21 cellular contexts compared by ENCODE assay signal in genomic region chr2:130911996-130912395, GRCh38.
DNase-seq lines count a peak whose midpoint lies in the region; ATAC-seq, FAIRE-seq and TF ChIP-seq lines count a peak whose summit lies in the region.
"Had no signal": no experiment of that assay in that cellular context is flagged by ENCODE, and none has a peak within 500 bp of the region (broad histone marks: within the 10 kb centered on the region; RNA-seq: fewer than 3 reads in every experiment).

No MANE protein-coding gene starts in this region.

- H3K4me2 ChIP-seq in IMR-90 (ENCODE audit: low read depth, low read length) (no peak overlapping the region), mammary epithelial cell (ENCODE audit: insufficient read depth, low read depth, low read length) (peak overlapping the region; percentile 89), keratinocyte (ENCODE audit: control insufficient read depth, extremely low read depth, insufficient read depth, low read depth, low read length) (peak overlapping the region; percentile 87)

- H3K9me3 Mint-ChIP-seq in stimulated activated effector memory CD8-positive, alpha-beta T cell treated with anti-CD3 and anti-CD28 coated beads, Interleukin-12 subunit alpha, Interleukin-12 subunit beta, amount 100 ng/mL, for 72 hours, result no peaks in the 10 kb centered on the region

- no peak for TF ChIP-seq RAD21 in IMR-90 (IDR thresholded peaks at IDR 0.05; ENCODE audit: low read length)

- H3K4me3 ChIP-seq in IMR-90 (ENCODE audit: insufficient read depth, low read depth, low read length), result no peak overlapping the region
- peak overlapping the region; percentile 6 to 44 (median 39) for H3K4me3 ChIP-seq in mammary epithelial cell (replicated peaks in 1 of 3; ENCODE audit: insufficient read depth in 1 of 3, low read depth in 2 of 3, low read length in 3 of 3)
- H3K4me3 ChIP-seq in keratinocyte (ENCODE audit: control insufficient read depth in 2 of 3, extremely low read depth in 1 of 3, insufficient read depth in 2 of 3, low read depth in 1 of 3, low read length in 3 of 3), result peak overlapping the region; percentile 39 to 70 (median 61)
- H3K4me3 ChIP-seq: SJCRH30 had no signal

- dilution Hi-C loops in IMR-90 (cut with HindIII; ENCODE audit: low sequenced_read_pairs, unreplicated experiment) (no loop called here), mammary epithelial cell (cut with HindIII; ENCODE audit: low sequenced_read_pairs) (loop anchor here (5.0 kb wide), 3 partner anchors 45 to 110 kb away; no protein-coding TSS in a partner anchor), keratinocyte (cut with MboI; ENCODE audit: extremely low pct_ligation_motif_present, low sequenced_read_pairs) (no loop called here)

- H2BK20ac ChIP-seq in IMR-90 (ENCODE audit: low read depth, low read length), result no peak overlapping the region

- ATAC-seq in IMR-90 (ENCODE audit: low read depth), result no peak
- ATAC-seq in stimulated activated effector memory CD8-positive, alpha-beta T cell treated with anti-CD3 and anti-CD28 coated beads, Interleukin-12 subunit alpha, Interleukin-12 subunit beta, amount 100 ng/mL, for 72 hours, result peak; percentile 17
- ATAC-seq in GM18861 (IDR thresholded peaks at IDR 0.05; ENCODE audit: unreplicated experiment), result no peak

- H2BK5ac ChIP-seq in IMR-90 (ENCODE audit: low read depth, low read length, poor library complexity, severe bottlenecking), result no peak overlapping the region

- no peaks in the 10 kb centered on the region for H3K36me3 Mint-ChIP-seq in stimulated activated effector memory CD8-positive, alpha-beta T cell treated with anti-CD3 and anti-CD28 coated beads, Interleukin-12 subunit alpha, Interleukin-12 subunit beta, amount 100 ng/mL, for 72 hours

- intact Hi-C loops in IMR-90 (cut with micrococcal nuclease), result no loop called here
- intact Hi-C loops in mammary epithelial cell (cut with micrococcal nuclease), result loop anchor here (2.0 kb wide), 2 partner anchors 17 to 35 kb away; no protein-coding TSS in a partner anchor

- H3K9me3 ChIP-seq in IMR-90 (ENCODE audit: control insufficient read depth, insufficient read depth, low read length) (no peaks in the 10 kb centered on the region), mammary epithelial cell (replicated peaks; ENCODE audit: insufficient read depth, low read length) (no peaks in the 10 kb centered on the region), keratinocyte (ENCODE audit: control insufficient read depth, low read depth, low read length) (no peaks in the 10 kb centered on the region)
- H3K9me3 ChIP-seq: SJCRH30 had no signal

- H4K8ac ChIP-seq in IMR-90 (ENCODE audit: low read depth in 2 of 2, low read length in 2 of 2), result no peak overlapping the region

- peak; percentile 95 for FAIRE-seq in keratinocyte (lab: Jason Lieb, UNC)
- FAIRE-seq: G401.6, GM12891, GM18507, H54 had no signal

- peaks cover 33% of the 10 kb centered on the region for H3K79me2 ChIP-seq in mammary epithelial cell (ENCODE audit: insufficient read depth, low read length)
- peaks cover 5% of the 10 kb centered on the region for H3K79me2 ChIP-seq in keratinocyte (ENCODE audit: control insufficient read depth, insufficient read depth, low read length)

- H2AFZ ChIP-seq in IMR-90 (replicated peaks; ENCODE audit: low read length, poor library complexity), result no peak overlapping the region
- peak overlapping the region; percentile 79 for H2AFZ ChIP-seq in mammary epithelial cell (ENCODE audit: low read depth, low read length)
- H2AFZ ChIP-seq in keratinocyte (ENCODE audit: control insufficient read depth, low read length), result peak overlapping the region; percentile 73

- H3K4me1 ChIP-seq in IMR-90 (ENCODE audit: control insufficient read depth, insufficient read depth, low read length), result no peaks in the 10 kb centered on the region
- H3K4me1 ChIP-seq in mammary epithelial cell (ENCODE audit: insufficient read depth, low read length), result peaks cover 49% of the 10 kb centered on the region
- H3K4me1 ChIP-seq in keratinocyte (ENCODE audit: control insufficient read depth, extremely low read depth, insufficient read depth, low read length), result peaks cover 59% of the 10 kb centered on the region
- H3K4me1 ChIP-seq: SJCRH30 had no signal

- H4K20me1 ChIP-seq in IMR-90 (ENCODE audit: insufficient read depth, low read length) (no peaks in the 10 kb centered on the region), mammary epithelial cell (ENCODE audit: insufficient read depth, low read length) (no peaks in the 10 kb centered on the region), keratinocyte (ENCODE audit: control insufficient read depth, extremely low read depth, insufficient read depth, low read length) (no peaks in the 10 kb centered on the region)

- BruUV-seq in IMR-90 (replicated peaks; lab: Mats Ljungman, UMichigan) (no TSS peak), mammary epithelial cell (replicated peaks; lab: Mats Ljungman, UMichigan) (no TSS peak)

- H2AK9ac ChIP-seq in IMR-90 (replicated peaks; ENCODE audit: low read depth, low read length, poor library complexity), result peak overlapping the region; percentile 65

- in situ Hi-C loops in IMR-90 (cut with MboI; ENCODE audit: low sequenced_read_pairs) (no loop called here), mammary epithelial cell (cut with MboI; ENCODE audit: low sequenced_read_pairs in 2 of 2) (no loop called here)

- no peak for TF ChIP-seq POLR2A in IMR-90 (IDR thresholded peaks at IDR 0.05; ENCODE audit: low read depth, low read length)

- CTCF ChIA-PET in IMR-90 (lab: Yijun Ruan, JAX), result no interaction called here
- CTCF ChIA-PET in mammary epithelial cell (lab: Charles Lee; ENCODE audit: low non-redundant PET), result interaction anchor here (0.6 kb wide), 1 partner anchor 103 kb away, joined by 5 read pairs; no protein-coding TSS in a partner anchor

- H3K36me3 ChIP-seq in IMR-90 (ENCODE audit: control insufficient read depth, insufficient read depth, low read length) (no peaks in the 10 kb centered on the region), mammary epithelial cell (ENCODE audit: insufficient read depth, low read length) (no peaks in the 10 kb centered on the region), keratinocyte (ENCODE audit: control insufficient read depth in 2 of 2, extremely low read depth in 1 of 2, insufficient read depth in 2 of 2, low read length in 2 of 2) (peaks cover 4 to 7% of the 10 kb centered on the region in 2 experiments)
- H3K36me3 ChIP-seq: SJCRH30 had no signal

- no peak overlapping the region for H3K18ac ChIP-seq in IMR-90 (ENCODE audit: low read depth, low read length)

- H3K4ac ChIP-seq in IMR-90 (ENCODE audit: low read depth, low read length), result no peak overlapping the region

- H3K4me3 Mint-ChIP-seq in stimulated activated effector memory CD8-positive, alpha-beta T cell treated with anti-CD3 and anti-CD28 coated beads, Interleukin-12 subunit alpha, Interleukin-12 subunit beta, amount 100 ng/mL, for 72 hours, result no peak overlapping the region

- no peak overlapping the region for H4K91ac ChIP-seq in IMR-90 (ENCODE audit: insufficient read depth, low read depth, low read length)

- POLR2A ChIA-PET in IMR-90 (lab: Charles Lee; ENCODE audit: unreplicated experiment), result no interaction called here

- WGBS in IMR-90 (ENCODE audit: extremely low coverage in 2 of 2, insufficient read length in 1 of 2), 2 experiments, result no CpG with 5 or more reads among the region's 15 CpGs
- WGBS in mammary epithelial cell (ENCODE audit: low coverage, missing lambda C conversion rate), result 2% methylated on average over 14 of the region's 15 CpGs

- H3K14ac ChIP-seq in IMR-90 (replicated peaks; ENCODE audit: low read depth, low read length), result no peak overlapping the region

- H3K4me1 Mint-ChIP-seq in stimulated activated effector memory CD8-positive, alpha-beta T cell treated with anti-CD3 and anti-CD28 coated beads, Interleukin-12 subunit alpha, Interleukin-12 subunit beta, amount 100 ng/mL, for 72 hours, result no peaks in the 10 kb centered on the region

- no peak overlapping the region for H3K27ac Mint-ChIP-seq in stimulated activated effector memory CD8-positive, alpha-beta T cell treated with anti-CD3 and anti-CD28 coated beads, Interleukin-12 subunit alpha, Interleukin-12 subunit beta, amount 100 ng/mL, for 72 hours

- H3K9ac ChIP-seq in IMR-90 (ENCODE audit: low read depth, low read length) (no peak overlapping the region), mammary epithelial cell (ENCODE audit: insufficient read depth, low read length) (no peak overlapping the region), keratinocyte (ENCODE audit: control insufficient read depth, extremely low read depth, insufficient read depth, low read length) (peak overlapping the region; percentile 69)

- H3K27me3 ChIP-seq in IMR-90 (ENCODE audit: control insufficient read depth, insufficient read depth, low read length) (peaks cover 9% of the 10 kb centered on the region; the same call in 1 of the 2 replicates), mammary epithelial cell (ENCODE audit: insufficient read depth, low read length) (no peaks in the 10 kb centered on the region), keratinocyte (ENCODE audit: control insufficient read depth, extremely low read depth, insufficient read depth, low read length) (no peaks in the 10 kb centered on the region)

- no peak for DNase-seq in IMR-90
- DNase-seq in mammary epithelial cell, result peak; percentile 77
- no peak for DNase-seq in keratinocyte (ENCODE audit: low read depth, low spot score)
- DNase-seq in stimulated activated effector memory CD8-positive, alpha-beta T cell treated with anti-CD3 and anti-CD28 coated beads, Interleukin-12 subunit alpha, Interleukin-12 subunit beta, amount 100 ng/mL, for 72 hours (ENCODE audit: low spot score in 2 of 2), result no peak
- DNase-seq in dermis blood vessel endothelial cell, result no peak
- DNase-seq in NCI-H2227 treated with DMSO at 0.1 percent for 48 hours (lab: John Stamatoyannopoulos, UW), result no peak
- DNase-seq: C1 segment of cervical spinal cord, DND-41, Karpas-422, MM.1S, NCI-H1105, NCI-H1694, NCI-H446, NCI-H748 treated with DMSO at 0.1 percent for 48 hours, RPMI8226, SJCRH30 had no signal

- H2AK5ac ChIP-seq in IMR-90 (ENCODE audit: low read depth, low read length), result no peak overlapping the region

- no peak overlapping the region for H2BK120ac ChIP-seq in IMR-90 (ENCODE audit: low read depth, low read length)

- no peaks in the 10 kb centered on the region for H3K79me1 ChIP-seq in IMR-90 (ENCODE audit: low read depth in 1 of 2, low read length in 2 of 2)

- H3K27ac ChIP-seq in IMR-90 (ENCODE audit: insufficient read depth, low read length) (no peak overlapping the region), mammary epithelial cell (ENCODE audit: insufficient read depth, low read depth, low read length) (peak overlapping the region; percentile 48), keratinocyte (ENCODE audit: control insufficient read depth, insufficient read depth, low read length) (peak overlapping the region; percentile 88)
- H3K27ac ChIP-seq: SJCRH30 had no signal

- TF ChIP-seq CTCF in IMR-90 (conservative IDR thresholded peaks at IDR 0.05; ENCODE audit: low read depth, low read length) (no peak), mammary epithelial cell (conservative IDR thresholded peaks at IDR 0.05 in 1 of 2, IDR thresholded peaks at IDR 0.05 in 1 of 2; ENCODE audit: extremely low read depth in 1 of 2, insufficient read depth in 1 of 2, low read depth in 1 of 2, low read length in 2 of 2) (no peak), keratinocyte (optimal IDR thresholded peaks at IDR 0.05 in 1 of 3, IDR thresholded peaks at IDR 0.05 in 1 of 3, conservative IDR thresholded peaks at IDR 0.05 in 1 of 3; ENCODE audit: extremely low read depth in 1 of 3, insufficient read depth in 2 of 3, low read length in 3 of 3) (no peak)

- no peak overlapping the region for H3K23ac ChIP-seq in IMR-90 (ENCODE audit: low read depth, low read length)

- H3K56ac ChIP-seq in IMR-90 (ENCODE audit: extremely low read depth, insufficient read depth, low read length), result no peak overlapping the region

- H4K5ac ChIP-seq in IMR-90 (ENCODE audit: low read depth, low read length), result no peak overlapping the region

- H2BK15ac ChIP-seq in IMR-90 (ENCODE audit: low read depth, low read length), result no peak overlapping the region

- H3K9me1 ChIP-seq in IMR-90 (ENCODE audit: insufficient read depth, low read length), result no peaks in the 10 kb centered on the region
- no peaks in the 10 kb centered on the region for H3K9me1 ChIP-seq in keratinocyte (ENCODE audit: control insufficient read depth, extremely low read depth, insufficient read depth, low read length)
